Comparison of ENCODE assay signal across 12 cellular contexts in the genomic region with DNA sequence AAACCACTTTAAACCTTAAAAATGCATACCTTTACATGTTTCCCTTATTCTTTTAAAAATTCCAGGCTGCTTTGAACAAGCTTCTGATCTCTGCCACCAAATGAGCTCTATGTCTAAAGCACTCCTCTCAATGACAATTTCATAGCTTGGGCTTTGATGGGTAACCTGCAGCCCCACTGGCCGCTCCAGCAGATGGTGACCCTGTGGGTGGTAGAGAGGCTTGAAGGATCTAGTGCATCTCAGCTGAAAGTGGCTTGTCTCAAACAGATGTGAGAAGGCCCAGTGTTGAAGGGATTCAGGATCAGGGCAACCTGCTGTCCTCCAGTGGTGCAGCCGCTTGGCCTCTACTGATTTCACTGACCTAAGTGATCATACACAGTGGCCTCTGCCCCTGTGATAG.
"Had no signal": no experiment of that assay in that cellular context is flagged by ENCODE, and none has a peak within 500 bp of the region (broad histone marks: within the 10 kb centered on the region; RNA-seq: fewer than 3 reads in every experiment).

No MANE protein-coding gene starts in this region.

- H3K9me3 ChIP-seq: gastrocnemius medialis, heart right ventricle had no signal

- H3K4me3 ChIP-seq: coronary artery, dorsolateral prefrontal cortex, gastrocnemius medialis, heart right ventricle had no signal

- H3K9me3 Mint-ChIP-seq: naive thymus-derived CD4-positive, alpha-beta T cell; nephron progenitor cell had no signal

- H3K27me3 ChIP-seq: dorsolateral prefrontal cortex, gastrocnemius medialis, heart right ventricle had no signal

- H3K27ac Mint-ChIP-seq: naive thymus-derived CD4-positive, alpha-beta T cell; nephron progenitor cell had no signal

- ATAC-seq: gastrocnemius medialis; heart right ventricle; naive thymus-derived CD4-positive, alpha-beta T cell; sciatic nerve had no signal

- H3K36me3 ChIP-seq: gastrocnemius medialis, heart right ventricle had no signal

- DNase-seq: dorsolateral prefrontal cortex; effector CD8-positive, alpha-beta T cell; gastrocnemius medialis; heart right ventricle; hypothalamus; kidney glomerular epithelial cell; naive thymus-derived CD4-positive, alpha-beta T cell; nephron progenitor cell; stimulated activated naive CD4-positive, alpha-beta T cell treated with Interleukin-2 at 50 U/mL for 16 hours; trophoblast cell had no signal

- H3K4me3 Mint-ChIP-seq: naive thymus-derived CD4-positive, alpha-beta T cell; nephron progenitor cell had no signal

- H3K27ac ChIP-seq: coronary artery, gastrocnemius medialis, heart right ventricle had no signal
